32 cellular contexts compared by ENCODE assay signal in the genomic region with DNA sequence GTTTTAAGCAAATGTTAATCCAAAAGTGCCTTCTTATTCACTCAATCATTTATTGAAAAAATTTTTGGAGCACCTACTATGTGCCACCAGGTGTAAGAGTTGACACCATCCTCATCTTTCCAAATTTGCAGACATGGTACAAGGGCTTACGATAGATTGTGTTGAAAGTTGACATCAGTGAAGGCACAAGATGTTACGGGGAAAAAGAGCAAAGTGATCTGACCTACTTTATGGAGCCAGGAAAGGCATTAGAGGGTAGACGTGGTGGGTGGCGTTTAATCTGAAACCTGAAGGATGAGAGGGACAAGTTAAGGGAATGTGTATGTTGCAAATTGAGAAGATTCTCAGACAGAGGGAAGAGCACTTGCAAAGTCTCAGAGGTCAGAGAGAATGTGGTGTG.
"Had no signal": no experiment of that assay in that cellular context is flagged by ENCODE, and none has a peak within 500 bp of the region (broad histone marks: within the 10 kb centered on the region; RNA-seq: fewer than 3 reads in every experiment).

No MANE protein-coding gene starts in this region.

- DNase-seq: activated CD4-positive, alpha-beta memory T cell treated with anti-CD3 and anti-CD28 coated beads for 36 hours; activated CD4-positive, alpha-beta T cell treated with anti-CD3 and anti-CD28 coated beads for 36 hours; activated CD4-positive, alpha-beta T cell treated with anti-CD3 and anti-CD28 coated beads, Interleukin-2, amount 10 ng/mL, durations not matched to agents 24 days and 14 days; activated CD4-positive, CD25-positive, alpha-beta regulatory T cell; activated CD4-positive, CD25-positive, alpha-beta regulatory T cell treated with anti-CD3 and anti-CD28 coated beads, Interleukin-2, amount 50 U/mL, for 72 hours; activated CD8-positive, alpha-beta memory T cell treated with anti-CD3 and anti-CD28 coated beads, Interleukin-2, amount 10 ng/mL, durations not matched to agents 7 days and 5 days; activated CD8-positive, alpha-beta memory T cell treated with anti-CD3 and anti-CD28 coated beads, Interleukin-2, amount 50 U/mL, for 4 hours; activated CD8-positive, alpha-beta T cell treated with anti-CD3 and anti-CD28 coated beads, Interleukin-2, amount 10 ng/mL, durations not matched to agents 7 days and 5 days; activated effector memory CD4-positive, alpha-beta T cell treated with anti-CD3 and anti-CD28 coated beads, Interleukin-2, amount 50 U/mL, for 16 hours; activated naive CD4-positive, alpha-beta T cell treated with anti-CD3 and anti-CD28 coated beads for 36 hours; activated naive CD8-positive, alpha-beta T cell treated with anti-CD3 and anti-CD28 coated beads for 36 hours; activated naive CD8-positive, alpha-beta T cell treated with anti-CD3 and anti-CD28 coated beads, Interleukin-2, amount 50 U/mL, for 24 hours; activated T-cell treated with anti-CD3 and anti-CD28 coated beads, Interleukin-2, amount 50 U/mL, for 1 hour; activated T-cell treated with anti-CD3 and anti-CD28 coated beads, Interleukin-2, amount 50 U/mL, for 48 hours; adrenal gland; amygdala; aorta; body of pancreas; central memory CD4-positive, alpha-beta T cell; cerebellar nuclear complex; colonic mucosa; effector CD8-positive, alpha-beta T cell; esophagus squamous epithelium; foreskin melanocyte; T-helper 2 cell had no signal

- H3K27me3 Mint-ChIP-seq: activated CD4-positive, alpha-beta memory T cell treated with anti-CD3 and anti-CD28 coated beads for 36 hours; activated CD4-positive, alpha-beta T cell treated with anti-CD3 and anti-CD28 coated beads for 36 hours; activated CD4-positive, alpha-beta T cell treated with anti-CD3 and anti-CD28 coated beads, Interleukin-2, amount 10 ng/mL, durations not matched to agents 24 days and 14 days; activated CD8-positive, alpha-beta memory T cell treated with anti-CD3 and anti-CD28 coated beads, Interleukin-2, amount 10 ng/mL, durations not matched to agents 7 days and 5 days; activated naive CD4-positive, alpha-beta T cell treated with anti-CD3 and anti-CD28 coated beads, Interleukin-2, amount 50 U/mL, for 24 hours; activated naive CD8-positive, alpha-beta T cell treated with anti-CD3 and anti-CD28 coated beads for 36 hours; activated naive CD8-positive, alpha-beta T cell treated with anti-CD3 and anti-CD28 coated beads, Interleukin-2, amount 50 U/mL, for 24 hours had no signal

- H3K36me3 ChIP-seq: adrenal gland, colonic mucosa, esophagus squamous epithelium, gastroesophageal sphincter had no signal

- H3K9me3 ChIP-seq: adrenal gland, body of pancreas, colonic mucosa, esophagus squamous epithelium, gastroesophageal sphincter had no signal

- H3K4me3 Mint-ChIP-seq: activated CD4-positive, alpha-beta memory T cell treated with anti-CD3 and anti-CD28 coated beads for 36 hours; activated CD4-positive, alpha-beta T cell treated with anti-CD3 and anti-CD28 coated beads for 36 hours; activated CD4-positive, alpha-beta T cell treated with anti-CD3 and anti-CD28 coated beads, Interleukin-2, amount 10 ng/mL, durations not matched to agents 24 days and 14 days; activated CD8-positive, alpha-beta memory T cell treated with anti-CD3 and anti-CD28 coated beads, Interleukin-2, amount 10 ng/mL, durations not matched to agents 7 days and 5 days; activated CD8-positive, alpha-beta T cell treated with anti-CD3 and anti-CD28 coated beads, Interleukin-2, amount 10 ng/mL, durations not matched to agents 7 days and 5 days; activated naive CD4-positive, alpha-beta T cell treated with anti-CD3 and anti-CD28 coated beads for 36 hours; activated naive CD4-positive, alpha-beta T cell treated with anti-CD3 and anti-CD28 coated beads, Interleukin-2, amount 50 U/mL, for 24 hours; activated naive CD8-positive, alpha-beta T cell treated with anti-CD3 and anti-CD28 coated beads for 36 hours; activated naive CD8-positive, alpha-beta T cell treated with anti-CD3 and anti-CD28 coated beads, Interleukin-2, amount 50 U/mL, for 24 hours; activated T-helper 1 cell treated with anti-CD3 and anti-CD28 coated beads, Interleukin-12 subunit alpha, Interleukin-12 subunit beta, Interleukin-2, Interleukin-4 antibody, amounts not matched to agents 30 ng/mL and 10 ng/mL and 1 ng/mL, durations not matched to agents 14 hours and 24 hours and 36 hours had no signal

- H3K4me1 Mint-ChIP-seq: activated CD4-positive, alpha-beta T cell treated with anti-CD3 and anti-CD28 coated beads for 36 hours; activated CD4-positive, alpha-beta T cell treated with anti-CD3 and anti-CD28 coated beads, Interleukin-2, amount 10 ng/mL, durations not matched to agents 24 days and 14 days; activated CD8-positive, alpha-beta memory T cell treated with anti-CD3 and anti-CD28 coated beads, Interleukin-2, amount 10 ng/mL, durations not matched to agents 7 days and 5 days; activated naive CD4-positive, alpha-beta T cell treated with anti-CD3 and anti-CD28 coated beads, Interleukin-2, amount 50 U/mL, for 24 hours; activated naive CD8-positive, alpha-beta T cell treated with anti-CD3 and anti-CD28 coated beads for 36 hours; activated naive CD8-positive, alpha-beta T cell treated with anti-CD3 and anti-CD28 coated beads, Interleukin-2, amount 50 U/mL, for 24 hours had no signal

- H3K27ac ChIP-seq: adrenal gland, colonic mucosa, epithelial cell of prostate, esophagus squamous epithelium, gastroesophageal sphincter had no signal

- H3K4me3 ChIP-seq: adrenal gland, body of pancreas, colonic mucosa, esophagus squamous epithelium, gastroesophageal sphincter had no signal

- H3K36me3 Mint-ChIP-seq: activated CD4-positive, alpha-beta memory T cell treated with anti-CD3 and anti-CD28 coated beads for 36 hours; activated CD8-positive, alpha-beta memory T cell treated with anti-CD3 and anti-CD28 coated beads, Interleukin-2, amount 10 ng/mL, durations not matched to agents 7 days and 5 days; activated naive CD4-positive, alpha-beta T cell treated with anti-CD3 and anti-CD28 coated beads, Interleukin-2, amount 50 U/mL, for 24 hours; activated naive CD8-positive, alpha-beta T cell treated with anti-CD3 and anti-CD28 coated beads for 36 hours had no signal

- H3K9me3 Mint-ChIP-seq: activated CD4-positive, alpha-beta memory T cell treated with anti-CD3 and anti-CD28 coated beads for 36 hours; activated CD4-positive, alpha-beta T cell treated with anti-CD3 and anti-CD28 coated beads, Interleukin-2, amount 10 ng/mL, durations not matched to agents 24 days and 14 days; activated naive CD4-positive, alpha-beta T cell treated with anti-CD3 and anti-CD28 coated beads for 36 hours; activated naive CD4-positive, alpha-beta T cell treated with anti-CD3 and anti-CD28 coated beads, Interleukin-2, amount 50 U/mL, for 24 hours; activated naive CD8-positive, alpha-beta T cell treated with anti-CD3 and anti-CD28 coated beads for 36 hours; activated naive CD8-positive, alpha-beta T cell treated with anti-CD3 and anti-CD28 coated beads, Interleukin-2, amount 50 U/mL, for 24 hours; activated T-helper 1 cell treated with anti-CD3 and anti-CD28 coated beads, Interleukin-12 subunit alpha, Interleukin-12 subunit beta, Interleukin-2, Interleukin-4 antibody, amounts not matched to agents 30 ng/mL and 10 ng/mL and 1 ng/mL, durations not matched to agents 14 hours and 24 hours and 36 hours; activated T-helper 2 cell treated with anti-CD3 and anti-CD28 coated beads, Interferon-gamma antibody, Interleukin-2, Interleukin-4, amounts not matched to agents 10 μg/mL and 5 μg/mL and 100 μg/mL, durations not matched to agents 14 hours and 24 hours and 36 hours had no signal

- H3K4me1 ChIP-seq: adrenal gland, colonic mucosa, esophagus squamous epithelium had no signal

- H3K27me3 ChIP-seq: adrenal gland, body of pancreas, colonic mucosa, esophagus squamous epithelium, gastroesophageal sphincter had no signal

- H3K27ac Mint-ChIP-seq: activated CD4-positive, alpha-beta memory T cell treated with anti-CD3 and anti-CD28 coated beads for 36 hours; activated CD4-positive, alpha-beta T cell treated with anti-CD3 and anti-CD28 coated beads for 36 hours; activated CD4-positive, alpha-beta T cell treated with anti-CD3 and anti-CD28 coated beads, Interleukin-2, amount 10 ng/mL, durations not matched to agents 24 days and 14 days; activated CD8-positive, alpha-beta memory T cell treated with anti-CD3 and anti-CD28 coated beads, Interleukin-2, amount 10 ng/mL, durations not matched to agents 7 days and 5 days; activated CD8-positive, alpha-beta T cell treated with anti-CD3 and anti-CD28 coated beads, Interleukin-2, amount 10 ng/mL, durations not matched to agents 7 days and 5 days; activated naive CD4-positive, alpha-beta T cell treated with anti-CD3 and anti-CD28 coated beads for 36 hours; activated naive CD4-positive, alpha-beta T cell treated with anti-CD3 and anti-CD28 coated beads, Interleukin-2, amount 50 U/mL, for 24 hours; activated naive CD8-positive, alpha-beta T cell treated with anti-CD3 and anti-CD28 coated beads for 36 hours; activated naive CD8-positive, alpha-beta T cell treated with anti-CD3 and anti-CD28 coated beads, Interleukin-2, amount 50 U/mL, for 24 hours; activated T-helper 1 cell treated with anti-CD3 and anti-CD28 coated beads, Interleukin-12 subunit alpha, Interleukin-12 subunit beta, Interleukin-2, Interleukin-4 antibody, amounts not matched to agents 30 ng/mL and 10 ng/mL and 1 ng/mL, durations not matched to agents 14 hours and 24 hours and 36 hours; activated T-helper 2 cell treated with anti-CD3 and anti-CD28 coated beads, Interferon-gamma antibody, Interleukin-2, Interleukin-4, amounts not matched to agents 10 μg/mL and 5 μg/mL and 100 μg/mL, durations not matched to agents 14 hours and 24 hours and 36 hours had no signal

- FAIRE-seq: endometrium, endothelial cell of umbilical vein had no signal

- ATAC-seq: activated CD4-positive, alpha-beta T cell treated with anti-CD3 and anti-CD28 coated beads for 36 hours; activated CD8-positive, alpha-beta memory T cell treated with anti-CD3 and anti-CD28 coated beads, Interleukin-2, amount 10 ng/mL, durations not matched to agents 7 days and 5 days; activated CD8-positive, alpha-beta T cell treated with anti-CD3 and anti-CD28 coated beads, Interleukin-2, amount 10 ng/mL, durations not matched to agents 7 days and 5 days; activated naive CD8-positive, alpha-beta T cell treated with anti-CD3 and anti-CD28 coated beads, Interleukin-2, amount 50 U/mL, for 24 hours; body of pancreas; gastroesophageal sphincter had no signal
